8 cellular contexts compared by ENCODE assay signal in genomic region chr9:94952553-94953373, GRCh38.
DNase-seq lines count a peak whose midpoint lies in the region; ATAC-seq and TF ChIP-seq lines count a peak whose summit lies in the region.

No MANE protein-coding gene starts in this region.

- H3K36me3 ChIP-seq in rectal smooth muscle tissue (ENCODE audit: control insufficient read depth, insufficient read depth, low read length): no peaks in the 10 kb centered on the region

- H3K4me3 Mint-ChIP-seq in activated T-cell treated with anti-CD3 and anti-CD28 coated beads, Interleukin-2, amount 50 U/mL, for 24 hours: no peak overlapping the region
- peak overlapping the region; percentile 40 to 76 for H3K4me3 Mint-ChIP-seq in effector memory CD8-positive, alpha-beta T cell

- H3K36me3 Mint-ChIP-seq in activated T-cell treated with anti-CD3 and anti-CD28 coated beads, Interleukin-2, amount 50 U/mL, for 24 hours (ENCODE audit: low read depth): peaks cover 27% of the 10 kb centered on the region
- peaks cover 3% of the 10 kb centered on the region for H3K36me3 Mint-ChIP-seq in effector memory CD8-positive, alpha-beta T cell (ENCODE audit: insufficient read depth)

- no peak overlapping the region for H3K4me3 ChIP-seq in rectal smooth muscle tissue (ENCODE audit: low read length)
- no peak overlapping the region for H3K4me3 ChIP-seq in foreskin fibroblast (ENCODE audit: low read depth in 1 of 2, low read length in 2 of 2)

- peak overlapping the region; percentile 3 for H3K27ac Mint-ChIP-seq in activated T-cell treated with anti-CD3 and anti-CD28 coated beads, Interleukin-2, amount 50 U/mL, for 24 hours
- peak overlapping the region; percentile 56 to 96 for H3K27ac Mint-ChIP-seq in effector memory CD8-positive, alpha-beta T cell

- TF ChIP-seq CTCF in foreskin fibroblast (IDR thresholded peaks at IDR 0.05; ENCODE audit: low read depth, low read length): no peak

- H3K9ac ChIP-seq in rectal smooth muscle tissue (ENCODE audit: low read length): no peak overlapping the region

- H3K27me3 ChIP-seq in rectal smooth muscle tissue (ENCODE audit: control insufficient read depth, insufficient read depth, low read length): no peaks in the 10 kb centered on the region

- peaks cover 8% of the 10 kb centered on the region for H3K4me1 ChIP-seq in rectal smooth muscle tissue (ENCODE audit: control insufficient read depth, insufficient read depth, low read length)

- DNase-seq in activated T-cell treated with anti-CD3 and anti-CD28 coated beads, Interleukin-2, amount 50 U/mL, for 24 hours: no peak
- DNase-seq in activated T-cell treated with anti-CD3 and anti-CD28 coated beads, Interleukin-2, amount 50 U/mL, for 1 hour: no peak
- peak in 1 of 3 experiments; percentile 6 for DNase-seq in effector memory CD8-positive, alpha-beta T cell
- no peak for DNase-seq in NCI-H2227 treated with DMSO at 0.1 percent for 48 hours (lab: John Stamatoyannopoulos, UW)
- no peak for DNase-seq in foreskin fibroblast

- ATAC-seq in HG03520 (IDR thresholded peaks at IDR 0.05; ENCODE audit: unreplicated experiment): peak; percentile 76
- peak; percentile 90 for ATAC-seq in effector memory CD8-positive, alpha-beta T cell (replicated peaks)
- ATAC-seq in GM21423 (IDR thresholded peaks at IDR 0.05; ENCODE audit: unreplicated experiment): no peak

- H3K4me1 Mint-ChIP-seq in activated T-cell treated with anti-CD3 and anti-CD28 coated beads, Interleukin-2, amount 50 U/mL, for 24 hours (ENCODE audit: low read depth): peaks cover 42% of the 10 kb centered on the region
- H3K4me1 Mint-ChIP-seq in effector memory CD8-positive, alpha-beta T cell (ENCODE audit: low read depth in 2 of 2): peaks cover 30 to 33% of the 10 kb centered on the region in 2 donors

- H3K9me3 Mint-ChIP-seq in activated T-cell treated with anti-CD3 and anti-CD28 coated beads, Interleukin-2, amount 50 U/mL, for 24 hours: no peaks in the 10 kb centered on the region
- no peaks in the 10 kb centered on the region for H3K9me3 Mint-ChIP-seq in effector memory CD8-positive, alpha-beta T cell

- H3K27ac ChIP-seq in rectal smooth muscle tissue (ENCODE audit: low read depth, low read length): peak overlapping the region; percentile 38

- H3K27me3 Mint-ChIP-seq in activated T-cell treated with anti-CD3 and anti-CD28 coated beads, Interleukin-2, amount 50 U/mL, for 24 hours: no peaks in the 10 kb centered on the region
- H3K27me3 Mint-ChIP-seq in effector memory CD8-positive, alpha-beta T cell: no peaks in the 10 kb centered on the region
